Comparison of ENCODE assay signal across 28 cellular contexts in the genomic region with DNA sequence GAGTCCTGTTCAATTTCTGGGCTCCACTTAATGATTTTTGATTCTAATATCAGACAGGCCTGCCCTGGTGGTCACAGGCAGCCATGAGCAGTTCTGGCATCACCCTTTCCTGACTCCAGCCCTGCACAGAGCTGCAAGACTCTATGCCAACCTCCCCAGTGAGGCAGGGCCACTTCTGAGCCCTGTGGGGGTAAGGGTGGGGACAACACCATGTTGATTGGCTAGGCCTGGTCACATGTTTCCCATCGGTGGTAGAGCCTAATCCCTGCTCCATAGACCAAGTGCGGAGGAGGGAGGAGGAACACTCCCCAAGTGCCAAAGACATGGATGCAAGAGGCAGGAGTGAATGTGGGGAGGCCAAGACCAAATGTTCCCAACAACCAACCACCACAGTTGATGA.
"Had no signal": no experiment of that assay in that cellular context is flagged by ENCODE, and none has a peak within 500 bp of the region (broad histone marks: within the 10 kb centered on the region; RNA-seq: fewer than 3 reads in every experiment).

No MANE protein-coding gene starts in this region.

- H3K27ac Mint-ChIP-seq: activated CD4-positive, alpha-beta memory T cell treated with anti-CD3 and anti-CD28 coated beads for 36 hours; activated CD4-positive, alpha-beta T cell treated with anti-CD3 and anti-CD28 coated beads for 36 hours; activated CD4-positive, alpha-beta T cell treated with anti-CD3 and anti-CD28 coated beads, Interleukin-2, amount 10 ng/mL, durations not matched to agents 24 days and 14 days; activated CD8-positive, alpha-beta T cell treated with anti-CD3 and anti-CD28 coated beads, Interleukin-2, amount 10 ng/mL, durations not matched to agents 7 days and 5 days; activated naive CD4-positive, alpha-beta T cell treated with anti-CD3 and anti-CD28 coated beads, Interleukin-2, amount 10 ng/mL, durations not matched to agents 7 days and 5 days; activated naive CD4-positive, alpha-beta T cell treated with anti-CD3 and anti-CD28 coated beads, Interleukin-2, amount 50 U/mL, for 72 hours; activated T-helper 1 cell treated with anti-CD3 and anti-CD28 coated beads, Interleukin-12 subunit alpha, Interleukin-12 subunit beta, Interleukin-2, Interleukin-4 antibody, amounts not matched to agents 30 ng/mL and 10 ng/mL and 1 ng/mL, durations not matched to agents 14 hours and 24 hours and 36 hours; activated T-helper 2 cell treated with anti-CD3 and anti-CD28 coated beads, Interferon-gamma antibody, Interleukin-2, Interleukin-4, amounts not matched to agents 10 μg/mL and 5 μg/mL and 100 μg/mL, durations not matched to agents 14 hours and 24 hours and 36 hours; dendritic cell treated with granulocyte-macrophage colony-stimulating factor and Interleukin-4, amounts not matched to agents 40 ng/mL and 50 ng/mL, for 4 days had no signal

- FAIRE-seq: astrocyte had no signal

- H3K4me3 ChIP-seq: coronary artery, dorsolateral prefrontal cortex, esophagus muscularis mucosa, gastrocnemius medialis had no signal

- DNase-seq: activated CD4-positive, alpha-beta memory T cell treated with anti-CD3 and anti-CD28 coated beads for 36 hours; activated CD4-positive, alpha-beta T cell treated with anti-CD3 and anti-CD28 coated beads for 36 hours; activated CD4-positive, CD25-positive, alpha-beta regulatory T cell; activated CD4-positive, CD25-positive, alpha-beta regulatory T cell treated with anti-CD3 and anti-CD28 coated beads, Interleukin-2, amount 50 U/mL, for 72 hours; activated CD8-positive, alpha-beta T cell treated with anti-CD3 and anti-CD28 coated beads, Interleukin-2, amount 10 ng/mL, durations not matched to agents 7 days and 5 days; activated gamma-delta T cell; activated naive CD4-positive, alpha-beta T cell; activated naive CD4-positive, alpha-beta T cell treated with anti-CD3 and anti-CD28 coated beads, Interleukin-2, amount 10 ng/mL, durations not matched to agents 7 days and 5 days; activated T-cell treated with anti-CD3 and anti-CD28 coated beads, Interleukin-2, amount 50 U/mL, for 48 hours; amniotic stem cell; anterior cingulate cortex; brain microvascular endothelial cell; central memory CD4-positive, alpha-beta T cell; cerebellar nuclear complex; dorsolateral prefrontal cortex; effector memory CD4-positive, alpha-beta T cell; erythroblast; foreskin keratinocyte; gastrocnemius medialis; T-helper 2 cell had no signal

- H3K4me1 ChIP-seq: foreskin keratinocyte had no signal

- H3K27me3 ChIP-seq: brain microvascular endothelial cell, dorsolateral prefrontal cortex, esophagus muscularis mucosa, gastrocnemius medialis had no signal

- H3K27ac ChIP-seq: brain microvascular endothelial cell, coronary artery, dorsolateral prefrontal cortex, esophagus muscularis mucosa, foreskin keratinocyte, gastrocnemius medialis had no signal

- H3K9me3 ChIP-seq: gastrocnemius medialis had no signal

- ATAC-seq: activated CD4-positive, alpha-beta T cell treated with anti-CD3 and anti-CD28 coated beads for 36 hours; activated CD8-positive, alpha-beta T cell treated with anti-CD3 and anti-CD28 coated beads, Interleukin-2, amount 10 ng/mL, durations not matched to agents 7 days and 5 days; activated naive CD4-positive, alpha-beta T cell treated with anti-CD3 and anti-CD28 coated beads, Interleukin-2, amount 50 U/mL, for 72 hours; foreskin keratinocyte; gastrocnemius medialis had no signal

- H3K9me3 Mint-ChIP-seq: activated T-helper 1 cell treated with anti-CD3 and anti-CD28 coated beads, Interleukin-12 subunit alpha, Interleukin-12 subunit beta, Interleukin-2, Interleukin-4 antibody, amounts not matched to agents 30 ng/mL and 10 ng/mL and 1 ng/mL, durations not matched to agents 14 hours and 24 hours and 36 hours; dendritic cell treated with granulocyte-macrophage colony-stimulating factor and Interleukin-4, amounts not matched to agents 40 ng/mL and 50 ng/mL, for 4 days had no signal

- H3K4me1 Mint-ChIP-seq: activated CD4-positive, alpha-beta T cell treated with anti-CD3 and anti-CD28 coated beads for 36 hours; activated naive CD4-positive, alpha-beta T cell treated with anti-CD3 and anti-CD28 coated beads, Interleukin-2, amount 10 ng/mL, durations not matched to agents 7 days and 5 days had no signal

- H3K27me3 Mint-ChIP-seq: activated CD4-positive, alpha-beta T cell treated with anti-CD3 and anti-CD28 coated beads, Interleukin-2, amount 10 ng/mL, durations not matched to agents 24 days and 14 days; dendritic cell treated with granulocyte-macrophage colony-stimulating factor and Interleukin-4, amounts not matched to agents 40 ng/mL and 50 ng/mL, for 4 days had no signal

- H3K36me3 Mint-ChIP-seq: activated naive CD4-positive, alpha-beta T cell treated with anti-CD3 and anti-CD28 coated beads, Interleukin-2, amount 10 ng/mL, durations not matched to agents 7 days and 5 days had no signal

- H3K36me3 ChIP-seq: brain microvascular endothelial cell, esophagus muscularis mucosa, gastrocnemius medialis had no signal

- H3K4me3 Mint-ChIP-seq: activated CD4-positive, alpha-beta memory T cell treated with anti-CD3 and anti-CD28 coated beads for 36 hours; activated CD4-positive, alpha-beta T cell treated with anti-CD3 and anti-CD28 coated beads for 36 hours; activated CD4-positive, alpha-beta T cell treated with anti-CD3 and anti-CD28 coated beads, Interleukin-2, amount 10 ng/mL, durations not matched to agents 24 days and 14 days; activated CD8-positive, alpha-beta T cell treated with anti-CD3 and anti-CD28 coated beads, Interleukin-2, amount 10 ng/mL, durations not matched to agents 7 days and 5 days; activated naive CD4-positive, alpha-beta T cell treated with anti-CD3 and anti-CD28 coated beads, Interleukin-2, amount 10 ng/mL, durations not matched to agents 7 days and 5 days; activated T-helper 1 cell treated with anti-CD3 and anti-CD28 coated beads, Interleukin-12 subunit alpha, Interleukin-12 subunit beta, Interleukin-2, Interleukin-4 antibody, amounts not matched to agents 30 ng/mL and 10 ng/mL and 1 ng/mL, durations not matched to agents 14 hours and 24 hours and 36 hours; dendritic cell treated with granulocyte-macrophage colony-stimulating factor and Interleukin-4, amounts not matched to agents 40 ng/mL and 50 ng/mL, for 4 days had no signal
